ENCODE assay signal across 5 cellular contexts in the genomic region with DNA sequence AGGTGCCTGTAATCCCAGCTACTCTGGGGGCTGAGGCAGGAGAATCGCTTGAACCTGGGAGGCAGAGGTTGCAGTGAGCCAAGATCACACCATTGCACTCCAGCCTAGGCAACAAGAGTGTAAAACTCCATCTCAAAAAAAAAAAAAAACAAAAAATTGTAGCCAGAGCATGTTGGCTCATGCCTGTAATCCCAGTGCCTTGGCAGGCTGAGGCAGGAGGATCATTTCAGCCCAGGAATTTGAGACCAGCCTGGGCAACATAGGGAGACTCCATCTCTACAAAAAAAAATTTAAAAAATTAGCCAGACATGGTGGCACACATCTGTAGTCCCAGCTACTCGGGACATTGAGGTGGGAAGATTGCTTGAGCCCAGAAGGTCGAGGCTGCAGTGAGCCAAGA.
DNase-seq lines count a peak whose midpoint lies in the region; ATAC-seq and TF ChIP-seq lines count a peak whose summit lies in the region.
"Not testable (repeated sequence)": the region's sequence is repeated elsewhere in the genome, so short reads cannot be mapped to it uniquely, and the experiment has no call there.

No MANE protein-coding gene starts in this region.

- H4K20me1 ChIP-seq in mammary epithelial cell (ENCODE audit: insufficient read depth, low read length): not testable (repeated sequence)

- peaks cover 19% of the 10 kb centered on the region for H3K36me3 Mint-ChIP-seq in CD8-positive, alpha-beta T cell
- not testable (repeated sequence) for H3K36me3 Mint-ChIP-seq in activated naive CD8-positive, alpha-beta T cell
- peaks cover 0 to 21% (median 15%) of the 10 kb centered on the region in 5 donors for H3K36me3 Mint-ChIP-seq in naive thymus-derived CD4-positive, alpha-beta T cell

- peaks cover 13% of the 10 kb centered on the region for H3K4me1 ChIP-seq in CD8-positive, alpha-beta T cell (ENCODE audit: insufficient read depth, low read length)
- not testable (repeated sequence) for H3K4me1 ChIP-seq in mammary epithelial cell (ENCODE audit: insufficient read depth, low read length)
- peaks cover 0 to 17% of the 10 kb centered on the region in 2 donors for H3K4me1 ChIP-seq in naive thymus-derived CD4-positive, alpha-beta T cell (ENCODE audit: control insufficient read depth in 2 of 2, insufficient read depth in 2 of 2, low read length in 2 of 2)

- H3K9me3 ChIP-seq in CD8-positive, alpha-beta T cell (ENCODE audit: low read length); mammary epithelial cell (replicated peaks; ENCODE audit: insufficient read depth, low read length); naive thymus-derived CD4-positive, alpha-beta T cell (ENCODE audit: control insufficient read depth in 2 of 3, low read length in 3 of 3): not testable (repeated sequence)

- H3K4me3 Mint-ChIP-seq in CD8-positive, alpha-beta T cell; activated naive CD8-positive, alpha-beta T cell; naive thymus-derived CD4-positive, alpha-beta T cell: not testable (repeated sequence)

- TF ChIP-seq CTCF in CD8-positive, alpha-beta T cell (IDR thresholded peaks at IDR 0.05); mammary epithelial cell (conservative IDR thresholded peaks at IDR 0.05 in 1 of 2, IDR thresholded peaks at IDR 0.05 in 1 of 2; ENCODE audit: extremely low read depth in 1 of 2, insufficient read depth in 1 of 2, low read depth in 1 of 2, low read length in 2 of 2); epithelial cell of esophagus (IDR thresholded peaks at IDR 0.05; ENCODE audit: insufficient read depth, low read depth, low read length, missing control alignments): not testable (repeated sequence)

- not testable (repeated sequence) for H3K9me3 Mint-ChIP-seq in CD8-positive, alpha-beta T cell; activated naive CD8-positive, alpha-beta T cell (ENCODE audit: low read depth); naive thymus-derived CD4-positive, alpha-beta T cell

- intact Hi-C loops in CD8-positive, alpha-beta T cell (cut with DNase I, micrococcal nuclease): loop anchor here (5.0 kb wide), 2 partner anchors 38 to 172 kb away; no protein-coding TSS in a partner anchor
- intact Hi-C loops in mammary epithelial cell (cut with micrococcal nuclease): not testable (repeated sequence)
- intact Hi-C loops in naive thymus-derived CD4-positive, alpha-beta T cell (cut with micrococcal nuclease): loop anchor here (2.0 kb wide), 3 partner anchors 13 to 69 kb away; no protein-coding TSS in a partner anchor

- H3K9ac ChIP-seq in mammary epithelial cell (ENCODE audit: insufficient read depth, low read length): not testable (repeated sequence)

- not testable (repeated sequence) for ATAC-seq in CD8-positive, alpha-beta T cell; naive thymus-derived CD4-positive, alpha-beta T cell

- H3K4me3 ChIP-seq in CD8-positive, alpha-beta T cell (ENCODE audit: low read depth, low read length); mammary epithelial cell (replicated peaks in 1 of 3; ENCODE audit: insufficient read depth in 1 of 3, low read depth in 2 of 3, low read length in 3 of 3); epithelial cell of esophagus (ENCODE audit: low read length); naive thymus-derived CD4-positive, alpha-beta T cell (ENCODE audit: low read length): not testable (repeated sequence)

- in situ Hi-C loops in mammary epithelial cell (cut with MboI; ENCODE audit: low sequenced_read_pairs in 2 of 2): not testable (repeated sequence)

- 66% methylated on average over 2 of the region's 3 CpGs for WGBS in mammary epithelial cell (ENCODE audit: low coverage, missing lambda C conversion rate)

- H3K79me2 ChIP-seq in mammary epithelial cell (ENCODE audit: insufficient read depth, low read length): not testable (repeated sequence)

- CTCF ChIA-PET in CD8-positive, alpha-beta T cell (lab: Charles Lee): interaction anchor here (1.0 to 3.1 kb wide), 4 partner anchors 38 to 172 kb away, joined by 3 to 13 read pairs (median 4); no protein-coding TSS in a partner anchor
- CTCF ChIA-PET in mammary epithelial cell (lab: Charles Lee; ENCODE audit: low non-redundant PET): not testable (repeated sequence)
- CTCF ChIA-PET in naive thymus-derived CD4-positive, alpha-beta T cell (lab: Charles Lee): interaction anchor here (0.8 to 3.9 kb wide), 3 partner anchors 121 to 172 kb away, joined by 3 to 15 read pairs (median 3); a partner anchor contains a TSS

- POLR2A ChIA-PET in CD8-positive, alpha-beta T cell (lab: Charles Lee): interaction anchor here (1.0 to 1.3 kb wide), 5 partner anchors 8 to 169 kb away, joined by 3 to 5 read pairs (median 3); a partner anchor contains a TSS
- POLR2A ChIA-PET in naive thymus-derived CD4-positive, alpha-beta T cell (lab: Charles Lee): interaction anchor here (0.6 to 2.2 kb wide), 4 partner anchors 34 to 127 kb away, joined by 3 to 8 read pairs (median 3); no protein-coding TSS in a partner anchor

- H3K27me3 Mint-ChIP-seq in CD8-positive, alpha-beta T cell (ENCODE audit: low read depth); activated naive CD8-positive, alpha-beta T cell; naive thymus-derived CD4-positive, alpha-beta T cell: not testable (repeated sequence)

- not testable (repeated sequence) for H3K27me3 ChIP-seq in CD8-positive, alpha-beta T cell (ENCODE audit: insufficient read depth, low read length); mammary epithelial cell (ENCODE audit: insufficient read depth, low read length); naive thymus-derived CD4-positive, alpha-beta T cell (ENCODE audit: control insufficient read depth in 2 of 2, insufficient read depth in 2 of 2, low read length in 2 of 2)

- not testable (repeated sequence) for H3K4me2 ChIP-seq in mammary epithelial cell (ENCODE audit: insufficient read depth, low read depth, low read length)

- BruUV-seq in mammary epithelial cell (replicated peaks; lab: Mats Ljungman, UMichigan): not testable (repeated sequence)

- H3K27ac ChIP-seq in CD8-positive, alpha-beta T cell (ENCODE audit: low read depth, low read length); mammary epithelial cell (ENCODE audit: insufficient read depth, low read depth, low read length): not testable (repeated sequence)
- H3K27ac ChIP-seq in naive thymus-derived CD4-positive, alpha-beta T cell (ENCODE audit: low read depth, low read length): peak overlapping the region; percentile 67

- peaks cover 27% of the 10 kb centered on the region for H3K4me1 Mint-ChIP-seq in CD8-positive, alpha-beta T cell (ENCODE audit: low read depth)
- H3K4me1 Mint-ChIP-seq in activated naive CD8-positive, alpha-beta T cell (ENCODE audit: low read depth): peaks cover 32% of the 10 kb centered on the region
- H3K4me1 Mint-ChIP-seq in naive thymus-derived CD4-positive, alpha-beta T cell: peaks cover 9 to 46% (median 38%) of the 10 kb centered on the region in 7 donors

- H3K36me3 ChIP-seq in CD8-positive, alpha-beta T cell (ENCODE audit: insufficient read depth, low read length); mammary epithelial cell (ENCODE audit: insufficient read depth, low read length); naive thymus-derived CD4-positive, alpha-beta T cell (ENCODE audit: control insufficient read depth in 2 of 3, insufficient read depth in 3 of 3, low read length in 3 of 3): not testable (repeated sequence)

- dilution Hi-C loops in mammary epithelial cell (cut with HindIII; ENCODE audit: low sequenced_read_pairs): not testable (repeated sequence)

- H2AFZ ChIP-seq in mammary epithelial cell (ENCODE audit: low read depth, low read length): not testable (repeated sequence)

- peak overlapping the region; percentile 88 for H3K27ac Mint-ChIP-seq in CD8-positive, alpha-beta T cell
- peak overlapping the region; percentile 66 for H3K27ac Mint-ChIP-seq in activated naive CD8-positive, alpha-beta T cell
- H3K27ac Mint-ChIP-seq in naive thymus-derived CD4-positive, alpha-beta T cell: peak overlapping the region in 7 of 9 donors; percentile 65 to 94 (median 87)

- not testable (repeated sequence) for DNase-seq in CD8-positive, alpha-beta T cell; naive thymus-derived CD4-positive, alpha-beta T cell
- DNase-seq in mammary epithelial cell (peak; percentile 14), epithelial cell of esophagus (ENCODE audit: low read depth) (peak; percentile 62)
